10 cellular contexts compared by ENCODE assay signal in the genomic region with DNA sequence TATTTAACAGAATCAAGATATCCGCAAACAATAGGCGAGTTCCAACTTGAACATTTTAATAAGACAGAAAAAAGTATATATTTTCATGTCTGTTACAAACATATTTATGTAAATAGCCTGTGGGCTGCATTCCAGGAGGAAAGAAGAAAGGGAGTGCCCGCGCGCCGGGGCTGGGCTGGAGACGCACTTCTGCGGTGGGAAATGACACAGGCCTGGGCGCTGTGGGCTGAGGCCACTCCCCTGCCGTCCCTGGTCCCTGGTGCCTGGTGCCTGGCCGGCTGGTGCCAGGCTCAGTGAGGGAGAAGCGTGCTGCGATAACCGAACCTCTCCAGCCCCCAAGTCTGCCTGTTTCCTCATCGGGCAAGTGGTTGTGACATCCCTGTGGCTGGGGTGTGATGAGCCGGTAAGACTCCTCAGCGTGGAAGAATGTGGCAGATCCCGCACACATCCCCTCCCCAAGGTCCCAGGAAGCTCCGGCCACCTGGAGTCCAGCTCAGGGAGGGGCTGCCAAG.
DNase-seq lines count a peak whose midpoint lies in the region; ATAC-seq lines count a peak whose summit lies in the region.
"Had no signal": no experiment of that assay in that cellular context is flagged by ENCODE, and none has a peak within 500 bp of the region (broad histone marks: within the 10 kb centered on the region; RNA-seq: fewer than 3 reads in every experiment).

No MANE protein-coding gene starts in this region.

- ATAC-seq in left ventricle myocardium superior, result peak; percentile 9

- intact Hi-C loops in left ventricle myocardium superior (cut with micrococcal nuclease), result no loop called here

- DNase-seq in LoVo (ENCODE audit: low spot score), result peak; percentile 54
- peak; percentile 46 for DNase-seq in SW480 (ENCODE audit: low spot score)
- no peak for DNase-seq in left ventricle myocardium superior
- DNase-seq in stromal cell of bone marrow (ENCODE audit: low read depth), result peak; percentile 3
- DNase-seq in activated gamma-delta T cell treated with Interleukin-2 at 50 U/mL for 16 hours, result no peak
- no peak for DNase-seq in NCI-H2196 (lab: John Stamatoyannopoulos, UW; ENCODE audit: unreplicated experiment)
- no peak for DNase-seq in NCI-H748 treated with DMSO at 0.1 percent for 48 hours (lab: John Stamatoyannopoulos, UW)
- DNase-seq in activated effector memory CD4-positive, alpha-beta T cell treated with Interleukin-2 at 50 U/mL for 16 hours, result no peak
- DNase-seq: activated T-cell treated with anti-CD3 and anti-CD28 coated beads, Interleukin-2, amount 50 U/mL, for 48 hours; stimulated activated CD4-positive, alpha-beta T cell treated with anti-CD3 and anti-CD28 coated beads, Interleukin-4, amount 100 ng/mL, for 24 hours had no signal

Comparison
In these comparisons a context has a peak if more than half of its experiments do, and no peak if none do; other contexts are left out.
1. DNase-seq: peak in LoVo (single experiment), SW480 (single experiment) and stromal cell of bone marrow (single experiment); none in left ventricle myocardium superior (single experiment), activated gamma-delta T cell treated with Interleukin-2 at 50 U/mL for 16 hours (single experiment), NCI-H2196 (single experiment), NCI-H748 treated with DMSO at 0.1 percent for 48 hours (single experiment) and activated effector memory CD4-positive, alpha-beta T cell treated with Interleukin-2 at 50 U/mL for 16 hours (single experiment).